ENCODE assay signal across 9 cellular contexts in genomic region chr16:15811778-15812750, GRCh38. TPM values are rescaled to one million over a fixed set of nuclear protein-coding genes. Genes with fewer than 3 reads are reported as not detected.
A peak's percentile ranks its signal among the peaks of the same experiment; 100 is the strongest.
DNase-seq lines count a peak whose midpoint lies in the region; ATAC-seq, FAIRE-seq and TF ChIP-seq lines count a peak whose summit lies in the region.
"Had no signal": no experiment of that assay in that cellular context is flagged by ENCODE, and none has a peak within 500 bp of the region (broad histone marks: within the 10 kb centered on the region; RNA-seq: fewer than 3 reads in every experiment).

No MANE protein-coding gene starts in this region.

- H3K27ac Mint-ChIP-seq in osteocyte (ENCODE audit: unreplicated experiment), result peak overlapping the region; percentile 89
- no peak overlapping the region for H3K27ac Mint-ChIP-seq in endothelial cell (ENCODE audit: unreplicated experiment)
- H3K27ac Mint-ChIP-seq: stimulated activated naive CD8-positive, alpha-beta T cell treated with anti-CD3 and anti-CD28 coated beads, Interleukin-15, Interleukin-2, amounts not matched to agents 100 ng/mL and 50 ng/mL, for 24 hours had no signal

- no peaks in the 10 kb centered on the region for H3K36me3 Mint-ChIP-seq in osteocyte (ENCODE audit: unreplicated experiment)
- no peaks in the 10 kb centered on the region for H3K36me3 Mint-ChIP-seq in endothelial cell (ENCODE audit: low read depth, unreplicated experiment)

- H3K4me1 Mint-ChIP-seq in osteocyte (ENCODE audit: unreplicated experiment), result peaks cover 49% of the 10 kb centered on the region
- H3K4me1 Mint-ChIP-seq in endothelial cell (ENCODE audit: unreplicated experiment), result peaks cover 9% of the 10 kb centered on the region

- no peak for FAIRE-seq in RCC 7860 (lab: Jason Lieb, UNC)

- peak; percentile 42 for DNase-seq in D341Med (ENCODE audit: low spot score)
- peak; percentile 68 for DNase-seq in NCI-H2227 treated with DMSO at 0.1 percent for 48 hours (lab: John Stamatoyannopoulos, UW)
- DNase-seq in dedifferentiated amniotic fluid mesenchymal stem cell (ENCODE audit: extremely low spot score), result peak; percentile 68
- no peak for DNase-seq in osteocyte (ENCODE audit: extremely low spot score, unreplicated experiment)
- DNase-seq in RCC 7860 (ENCODE audit: low spot score), result no peak
- DNase-seq in DMS114 treated with DMSO at 0.1 percent for 48 hours (lab: John Stamatoyannopoulos, UW; ENCODE audit: unreplicated experiment), result no peak
- no peak for DNase-seq in endothelial cell (ENCODE audit: low spot score)

- no peak for TF ChIP-seq CTCF in osteocyte (IDR thresholded peaks at IDR 0.05)
- TF ChIP-seq CTCF in endothelial cell (IDR thresholded peaks at IDR 0.05; ENCODE audit: unreplicated experiment), result no peak

- peaks cover 10% of the 10 kb centered on the region for H3K27me3 Mint-ChIP-seq in osteocyte (ENCODE audit: unreplicated experiment)
- H3K27me3 Mint-ChIP-seq in endothelial cell (ENCODE audit: unreplicated experiment), result peaks cover 1% of the 10 kb centered on the region

- peaks cover 8% of the 10 kb centered on the region for H3K9me3 Mint-ChIP-seq in osteocyte (ENCODE audit: unreplicated experiment)
- no peaks in the 10 kb centered on the region for H3K9me3 Mint-ChIP-seq in endothelial cell (ENCODE audit: unreplicated experiment)

- H3K4me3 Mint-ChIP-seq in osteocyte (ENCODE audit: unreplicated experiment) (no peak overlapping the region), endothelial cell (ENCODE audit: unreplicated experiment) (no peak overlapping the region)
- H3K4me3 Mint-ChIP-seq: stimulated activated naive CD8-positive, alpha-beta T cell treated with anti-CD3 and anti-CD28 coated beads, Interleukin-15, Interleukin-2, amounts not matched to agents 100 ng/mL and 50 ng/mL, for 24 hours had no signal

- no peak for ATAC-seq in HG03460 (IDR thresholded peaks at IDR 0.05; ENCODE audit: unreplicated experiment)

RNA-seq across cellular contexts. Expression of gene MYH11, which starts 44.8 kb away (rescaled TPM):
- 1.9 and 2.0 TPM in 2 replicates for total RNA-seq in osteocyte
- total RNA-seq in endothelial cell (ENCODE audit: unreplicated experiment), result 0.51 TPM

Comparison
In these comparisons a context has a peak if more than half of its experiments do, and no peak if none do; other contexts are left out.
1. DNase-seq: peak in D341Med (single experiment), NCI-H2227 treated with DMSO at 0.1 percent for 48 hours (single experiment) and dedifferentiated amniotic fluid mesenchymal stem cell (single experiment); none in osteocyte (single experiment), RCC 7860 (single experiment), DMS114 treated with DMSO at 0.1 percent for 48 hours (single experiment) and endothelial cell (single experiment).